ENCODE assay signal across 22 cellular contexts in the genomic region with DNA sequence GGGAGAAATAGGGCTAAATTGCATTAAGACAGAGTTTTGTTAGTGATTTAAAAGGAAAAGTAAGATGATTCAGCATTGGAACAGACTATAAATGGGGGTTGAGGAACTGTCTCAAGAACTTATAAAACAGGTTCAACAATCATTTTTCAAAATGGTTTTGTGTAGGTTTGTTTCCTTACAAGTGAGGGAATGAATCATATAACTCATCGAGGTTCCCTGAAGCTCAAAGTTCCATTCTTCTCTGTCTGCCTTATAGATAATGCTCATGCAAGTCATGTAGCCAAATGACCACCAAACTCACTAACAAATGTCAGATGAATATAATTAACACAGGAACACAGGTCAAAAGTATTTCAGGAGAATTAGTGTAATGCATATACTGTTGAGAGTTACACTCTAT. TPM values are rescaled to one million over a fixed set of nuclear protein-coding genes. Genes with fewer than 3 reads are reported as not detected.
DNase-seq lines count a peak whose midpoint lies in the region; ATAC-seq and TF ChIP-seq lines count a peak whose summit lies in the region.
"Had no signal": no experiment of that assay in that cellular context is flagged by ENCODE, and none has a peak within 500 bp of the region (broad histone marks: within the 10 kb centered on the region; RNA-seq: fewer than 3 reads in every experiment).

No MANE protein-coding gene starts in this region.

- H3K4me3 ChIP-seq in hepatocyte: no peak overlapping the region

- DNase-seq in WTC11 (ENCODE audit: low spot score) (no peak), hepatocyte (ENCODE audit: low spot score) (peak; percentile 3), putamen (ENCODE audit: low spot score) (peak; percentile 13), NCI-H1092 treated with DMSO at 0.1 percent for 48 hours (lab: John Stamatoyannopoulos, UW) (no peak), NCI-H2227 (lab: John Stamatoyannopoulos, UW; ENCODE audit: unreplicated experiment) (no peak)
- DNase-seq: ACHN; BE2C; C1 segment of cervical spinal cord; CD4-positive, CD25-positive, alpha-beta regulatory T cell; CD8-positive, alpha-beta memory T cell; COR-L47; DMS 273 treated with DMSO at 0.1 percent for 48 hours; DMS53; DND-41; EL; GOT3; H7; HFFc6 had no signal

- H3K4me3 Mint-ChIP-seq in WTC11: no peak overlapping the region
- H3K4me3 Mint-ChIP-seq: CD4-positive, CD25-positive, alpha-beta regulatory T cell; CD8-positive, alpha-beta memory T cell; HFFc6; IgD-negative memory B cell had no signal

- peaks cover 8% of the 10 kb centered on the region; the same call in 1 of the 2 replicates for H3K9me3 Mint-ChIP-seq in WTC11
- H3K9me3 Mint-ChIP-seq: CD8-positive, alpha-beta memory T cell; HFFc6; IgD-negative memory B cell had no signal

- H3K4me2 ChIP-seq in hepatocyte: no peak overlapping the region

- no peaks in the 10 kb centered on the region for H3K27me3 ChIP-seq in hepatocyte
- H3K27me3 ChIP-seq: BE2C had no signal

- H3K9me3 ChIP-seq in hepatocyte (ENCODE audit: low read depth): no peaks in the 10 kb centered on the region
- H3K9me3 ChIP-seq: BE2C had no signal

- H3K4me1 ChIP-seq in hepatocyte (ENCODE audit: insufficient read depth): no peaks in the 10 kb centered on the region

- H2AFZ ChIP-seq in hepatocyte: no peak overlapping the region

- 64% methylated on average over 1 of the region's 1 CpG for WGBS in hepatocyte (ENCODE audit: low lambda C conversion rate, missing lambda C conversion rate)

- no peak for ATAC-seq in WTC11
- no peak for ATAC-seq in HG03354 (IDR thresholded peaks at IDR 0.05; ENCODE audit: poor library complexity, severe bottlenecking, unreplicated experiment)
- ATAC-seq: HCT116, HepG2 had no signal

- POLR2A ChIA-PET in WTC11 (lab: Charles Lee): no interaction called here

- H3K79me2 ChIP-seq in hepatocyte: no peaks in the 10 kb centered on the region

- peak overlapping the region; percentile 22 for H3K27ac Mint-ChIP-seq in WTC11
- H3K27ac Mint-ChIP-seq: CD4-positive, CD25-positive, alpha-beta regulatory T cell; CD8-positive, alpha-beta memory T cell; HFFc6; IgD-negative memory B cell had no signal

- no peaks in the 10 kb centered on the region for H3K36me3 ChIP-seq in hepatocyte (replicated peaks; ENCODE audit: insufficient read depth, low read depth)
- H3K36me3 ChIP-seq: BE2C had no signal

- H3K27ac ChIP-seq in hepatocyte: no peak overlapping the region

- H3K36me3 Mint-ChIP-seq in WTC11: peaks cover 12% of the 10 kb centered on the region

- peaks cover 2% of the 10 kb centered on the region; the same call in 1 of the 2 replicates for H3K4me1 Mint-ChIP-seq in WTC11
- H3K4me1 Mint-ChIP-seq: CD4-positive, CD25-positive, alpha-beta regulatory T cell; CD8-positive, alpha-beta memory T cell; IgD-negative memory B cell had no signal

- H3K27me3 Mint-ChIP-seq in WTC11 (ENCODE audit: low read depth): no peaks in the 10 kb centered on the region
- H3K27me3 Mint-ChIP-seq: CD4-positive, CD25-positive, alpha-beta regulatory T cell; CD8-positive, alpha-beta memory T cell; IgD-negative memory B cell had no signal

- no peaks in the 10 kb centered on the region for H3K9me2 ChIP-seq in hepatocyte (replicated peaks; ENCODE audit: insufficient read depth)

- CTCF ChIA-PET in WTC11 (lab: Charles Lee): no interaction called here

- TF ChIP-seq CTCF in WTC11 (IDR thresholded peaks at IDR 0.05) (no peak), hepatocyte (IDR thresholded peaks at IDR 0.05; ENCODE audit: poor library complexity) (no peak)

- H4K20me1 ChIP-seq in hepatocyte (ENCODE audit: insufficient read depth, poor library complexity, severe bottlenecking): no peaks in the 10 kb centered on the region

TF ChIP-seq in WTC11, 78 proteins besides CTCF, POLR2A, EP300 and RAD21 (continues in another document):
- TF ChIP-seq, protein P1, sequence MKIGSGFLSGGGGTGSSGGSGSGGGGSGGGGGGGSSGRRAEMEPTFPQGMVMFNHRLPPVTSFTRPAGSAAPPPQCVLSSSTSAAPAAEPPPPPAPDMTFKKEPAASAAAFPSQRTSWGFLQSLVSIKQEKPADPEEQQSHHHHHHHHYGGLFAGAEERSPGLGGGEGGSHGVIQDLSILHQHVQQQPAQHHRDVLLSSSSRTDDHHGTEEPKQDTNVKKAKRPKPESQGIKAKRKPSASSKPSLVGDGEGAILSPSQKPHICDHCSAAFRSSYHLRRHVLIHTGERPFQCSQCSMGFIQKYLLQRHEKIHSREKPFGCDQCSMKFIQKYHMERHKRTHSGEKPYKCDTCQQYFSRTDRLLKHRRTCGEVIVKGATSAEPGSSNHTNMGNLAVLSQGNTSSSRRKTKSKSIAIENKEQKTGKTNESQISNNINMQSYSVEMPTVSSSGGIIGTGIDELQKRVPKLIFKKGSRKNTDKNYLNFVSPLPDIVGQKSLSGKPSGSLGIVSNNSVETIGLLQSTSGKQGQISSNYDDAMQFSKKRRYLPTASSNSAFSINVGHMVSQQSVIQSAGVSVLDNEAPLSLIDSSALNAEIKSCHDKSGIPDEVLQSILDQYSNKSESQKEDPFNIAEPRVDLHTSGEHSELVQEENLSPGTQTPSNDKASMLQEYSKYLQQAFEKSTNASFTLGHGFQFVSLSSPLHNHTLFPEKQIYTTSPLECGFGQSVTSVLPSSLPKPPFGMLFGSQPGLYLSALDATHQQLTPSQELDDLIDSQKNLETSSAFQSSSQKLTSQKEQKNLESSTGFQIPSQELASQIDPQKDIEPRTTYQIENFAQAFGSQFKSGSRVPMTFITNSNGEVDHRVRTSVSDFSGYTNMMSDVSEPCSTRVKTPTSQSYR (CRISPR knock-in tag; IDR thresholded peaks at IDR 0.05): no peak
- TF ChIP-seq, protein P2, sequence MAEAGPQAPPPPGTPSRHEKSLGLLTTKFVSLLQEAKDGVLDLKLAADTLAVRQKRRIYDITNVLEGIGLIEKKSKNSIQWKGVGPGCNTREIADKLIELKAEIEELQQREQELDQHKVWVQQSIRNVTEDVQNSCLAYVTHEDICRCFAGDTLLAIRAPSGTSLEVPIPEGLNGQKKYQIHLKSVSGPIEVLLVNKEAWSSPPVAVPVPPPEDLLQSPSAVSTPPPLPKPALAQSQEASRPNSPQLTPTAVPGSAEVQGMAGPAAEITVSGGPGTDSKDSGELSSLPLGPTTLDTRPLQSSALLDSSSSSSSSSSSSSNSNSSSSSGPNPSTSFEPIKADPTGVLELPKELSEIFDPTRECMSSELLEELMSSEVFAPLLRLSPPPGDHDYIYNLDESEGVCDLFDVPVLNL (CRISPR knock-in tag; IDR thresholded peaks at IDR 0.05; ENCODE audit: borderline replicate concordance, low read depth): no peak
- TF ChIP-seq GABPB1 (CRISPR knock-in tag; IDR thresholded peaks at IDR 0.05): no peak
- no peak for TF ChIP-seq MXD4 (CRISPR knock-in tag; IDR thresholded peaks at IDR 0.05; ENCODE audit: borderline replicate concordance)
- TF ChIP-seq ARID4B (CRISPR knock-in tag; IDR thresholded peaks at IDR 0.05; ENCODE audit: borderline replicate concordance): no peak
- no peak for TF ChIP-seq ZSCAN18 (CRISPR knock-in tag; IDR thresholded peaks at IDR 0.05)
- TF ChIP-seq ZNF396 (CRISPR knock-in tag; IDR thresholded peaks at IDR 0.05; ENCODE audit: borderline replicate concordance): no peak
- no peak for TF ChIP-seq CBFB (CRISPR knock-in tag; IDR thresholded peaks at IDR 0.05; ENCODE audit: low read depth)
- no peak for TF ChIP-seq ESRRA (CRISPR knock-in tag; IDR thresholded peaks at IDR 0.05; ENCODE audit: borderline replicate concordance)
- TF ChIP-seq NR3C1 (CRISPR knock-in tag; conservative IDR thresholded peaks at IDR 0.05; ENCODE audit: low read depth): no peak

RNA-seq across cellular contexts. Expression of gene ADAM22, which starts 27.7 kb away (rescaled TPM):
- total RNA-seq in WTC11 (2021) (12.4 to 14.5 TPM (median 14.5 TPM) in 3 replicates), hepatocyte (9.8 and 10.3 TPM in 2 replicates)
- 1.6 and 3.4 TPM in 2 replicates for polyA plus RNA-seq in hepatocyte

Comparison
In these comparisons a context has a peak if more than half of its experiments do, and no peak if none do; other contexts are left out.
1. DNase-seq: peak in hepatocyte (single experiment) and putamen (single experiment); none in WTC11 (single experiment), NCI-H1092 treated with DMSO at 0.1 percent for 48 hours (single experiment) and NCI-H2227 (single experiment).